ENCODE assay signal across 12 cellular contexts in genomic region chrX:72100051-72100755, GRCh38. TPM values are rescaled to one million over a fixed set of nuclear protein-coding genes. Genes with fewer than 3 reads are reported as not detected.
A peak's percentile ranks its signal among the peaks of the same experiment; 100 is the strongest.
DNase-seq lines count a peak whose midpoint lies in the region; ATAC-seq and TF ChIP-seq lines count a peak whose summit lies in the region.
"Had no signal": no experiment of that assay in that cellular context is flagged by ENCODE, and none has a peak within 500 bp of the region (broad histone marks: within the 10 kb centered on the region; RNA-seq: fewer than 3 reads in every experiment).

No MANE protein-coding gene starts in this region.

- no peak overlapping the region for H3K27ac ChIP-seq in naive thymus-derived CD4-positive, alpha-beta T cell (ENCODE audit: low read depth, low read length)
- H3K27ac ChIP-seq: left ventricle myocardium inferior, RWPE1 had no signal

- POLR2A ChIA-PET in naive thymus-derived CD4-positive, alpha-beta T cell (lab: Charles Lee), result no interaction called here

- H3K36me3 ChIP-seq in naive thymus-derived CD4-positive, alpha-beta T cell (ENCODE audit: control insufficient read depth in 2 of 3, insufficient read depth in 3 of 3, low read length in 3 of 3), result no peaks in the 10 kb centered on the region
- H3K36me3 ChIP-seq: left ventricle myocardium inferior had no signal

- no peaks in the 10 kb centered on the region for H3K36me3 Mint-ChIP-seq in T-helper 17 cell (ENCODE audit: low read depth)
- H3K36me3 Mint-ChIP-seq in naive thymus-derived CD4-positive, alpha-beta T cell, result no peaks in the 10 kb centered on the region

- peaks cover 28 to 53% of the 10 kb centered on the region in 2 donors for H3K4me1 ChIP-seq in naive thymus-derived CD4-positive, alpha-beta T cell (ENCODE audit: control insufficient read depth in 2 of 2, insufficient read depth in 2 of 2, low read length in 2 of 2)

- H3K9me3 Mint-ChIP-seq in naive thymus-derived CD4-positive, alpha-beta T cell, result peaks cover 0 to 3% (median 0%) of the 10 kb centered on the region in 11 donors

- DNase-seq in SHP77 (lab: John Stamatoyannopoulos, UW) (peak; percentile 15 to 16), SHP77 treated with DMSO at 0.1 percent for 48 hours (lab: John Stamatoyannopoulos, UW) (no peak), T-helper 17 cell (peak in 2 of 3 donors; percentile 19 to 25), iPS-NIHi11 (ENCODE audit: low spot score) (no peak), NCI-H2081 (lab: John Stamatoyannopoulos, UW) (no peak), GM20000 (ENCODE audit: low spot score) (no peak)
- no peak for DNase-seq in naive thymus-derived CD4-positive, alpha-beta T cell
- DNase-seq: EL, left ventricle myocardium inferior, NCI-H446 had no signal

- H3K4me3 ChIP-seq in naive thymus-derived CD4-positive, alpha-beta T cell (ENCODE audit: low read length), result peak overlapping the region; percentile 59
- H3K4me3 ChIP-seq: left ventricle myocardium inferior had no signal

- H3K27me3 ChIP-seq in naive thymus-derived CD4-positive, alpha-beta T cell (ENCODE audit: control insufficient read depth in 2 of 2, insufficient read depth in 2 of 2, low read length in 2 of 2), result no peaks in the 10 kb centered on the region

- H3K4me1 Mint-ChIP-seq in T-helper 17 cell, result peaks cover 34% of the 10 kb centered on the region
- peaks cover 10 to 34% (median 30%) of the 10 kb centered on the region in 7 donors for H3K4me1 Mint-ChIP-seq in naive thymus-derived CD4-positive, alpha-beta T cell

- peak overlapping the region; percentile 93 for H3K4me3 Mint-ChIP-seq in T-helper 17 cell
- H3K4me3 Mint-ChIP-seq in naive thymus-derived CD4-positive, alpha-beta T cell, result peak overlapping the region in 8 of 10 donors; percentile 61 to 81 (median 64)

- ATAC-seq in GM19463 (IDR thresholded peaks at IDR 0.05; ENCODE audit: unreplicated experiment) (peak; percentile 26), T-helper 17 cell (peak; percentile 74)
- peak; percentile 49 for ATAC-seq in naive thymus-derived CD4-positive, alpha-beta T cell

- no peak for TF ChIP-seq CTCF in GM20000 (IDR thresholded peaks at IDR 0.05; ENCODE audit: extremely low read depth, missing control alignments)

- H3K27ac Mint-ChIP-seq in T-helper 17 cell, result peak overlapping the region; percentile 99
- H3K27ac Mint-ChIP-seq in naive thymus-derived CD4-positive, alpha-beta T cell, result no peak overlapping the region

- CTCF ChIA-PET in naive thymus-derived CD4-positive, alpha-beta T cell (lab: Charles Lee), result interaction anchor here (0.8 kb wide), 1 partner anchor 80 kb away, joined by 3 read pairs; no protein-coding TSS in a partner anchor

- H3K9me3 ChIP-seq in T-helper 17 cell (ENCODE audit: control insufficient read depth, low read length, poor library complexity, severe bottlenecking), result no peaks in the 10 kb centered on the region
- H3K9me3 ChIP-seq in naive thymus-derived CD4-positive, alpha-beta T cell (ENCODE audit: control insufficient read depth in 2 of 3, low read length in 3 of 3), result no peaks in the 10 kb centered on the region
- H3K9me3 ChIP-seq: left ventricle myocardium inferior had no signal

- no peaks in the 10 kb centered on the region for H3K27me3 Mint-ChIP-seq in T-helper 17 cell
- peaks cover 6 to 66% (median 12%) of the 10 kb centered on the region in 5 donors for H3K27me3 Mint-ChIP-seq in naive thymus-derived CD4-positive, alpha-beta T cell

- intact Hi-C loops in naive thymus-derived CD4-positive, alpha-beta T cell (cut with micrococcal nuclease), result loop anchor here (2.0 kb wide), 2 partner anchors 27 to 177 kb away; partner anchors contain the start of gene RPS4X (in 1 of the 2)

RNA-seq across cellular contexts. Expression of gene RTL5, which starts 31.5 kb away (rescaled TPM):
- total RNA-seq in T-helper 17 cell, result 1 to 10 TPM; 2.6 to 2.7 TPM
- total RNA-seq in naive thymus-derived CD4-positive, alpha-beta T cell, result 1 to 10 TPM in 1 of 5 experiments, under 1 TPM in 4; 0.08 to 2.1 (median 0.19) TPM
- not detected for polyA plus RNA-seq in naive thymus-derived CD4-positive, alpha-beta T cell

Comparison
In these comparisons a context has a peak if more than half of its experiments do, and no peak if none do; other contexts are left out.
1. DNase-seq: peak in SHP77 (2 of 2) and T-helper 17 cell (2 of 3); none in SHP77 treated with DMSO at 0.1 percent for 48 hours (single experiment), naive thymus-derived CD4-positive, alpha-beta T cell (0 of 9), iPS-NIHi11 (single experiment), NCI-H2081 (0 of 2) and GM20000 (single experiment).
2. Peak in every context shown above with its lines, with median percentiles within 50 percentile points of each other: ATAC-seq.